ENCODE assay signal across 10 cellular contexts in genomic region chr1:158179301-158180041, GRCh38. TPM values are rescaled to one million over a fixed set of nuclear protein-coding genes. Genes with fewer than 3 reads are reported as not detected.
DNase-seq lines count a peak whose midpoint lies in the region; ATAC-seq and TF ChIP-seq lines count a peak whose summit lies in the region.
"Had no signal": no experiment of that assay in that cellular context is flagged by ENCODE, and none has a peak within 500 bp of the region (broad histone marks: within the 10 kb centered on the region; RNA-seq: fewer than 3 reads in every experiment).

No MANE protein-coding gene starts in this region.

- no peak for TF ChIP-seq CTCF in smooth muscle cell (IDR thresholded peaks at IDR 0.05; ENCODE audit: borderline replicate concordance, insufficient read depth, poor library complexity, severe bottlenecking)

- no peak overlapping the region for H3K14ac ChIP-seq in mesenchymal stem cell (ENCODE audit: low read length in 2 of 2)

- H3K4me3 ChIP-seq in Karpas-422 (ENCODE audit: low read length), result peak overlapping the region; percentile 67
- no peak overlapping the region for H3K4me3 ChIP-seq in mesenchymal stem cell (ENCODE audit: insufficient read depth in 1 of 2, low read depth in 1 of 2, low read length in 2 of 2)
- no peak overlapping the region for H3K4me3 ChIP-seq in smooth muscle cell

- no peaks in the 10 kb centered on the region for H3K27me3 ChIP-seq in Karpas-422 (ENCODE audit: low read length)
- H3K27me3 ChIP-seq in mesenchymal stem cell (ENCODE audit: control insufficient read depth in 1 of 2, insufficient read depth in 1 of 2, low read length in 2 of 2), result peaks cover 68 to 69% of the 10 kb centered on the region in 2 experiments
- peaks cover 57% of the 10 kb centered on the region for H3K27me3 ChIP-seq in smooth muscle cell (ENCODE audit: low read depth)

- no peak overlapping the region for H4K91ac ChIP-seq in mesenchymal stem cell (ENCODE audit: low read length)

- H3K4me1 ChIP-seq in Karpas-422 (ENCODE audit: low read length) (peaks cover 54% of the 10 kb centered on the region), mesenchymal stem cell (ENCODE audit: control insufficient read depth, insufficient read depth, low read depth, low read length) (peaks cover 11% of the 10 kb centered on the region), smooth muscle cell (ENCODE audit: low read depth) (peaks cover 4% of the 10 kb centered on the region)

- no peak overlapping the region for H2BK15ac ChIP-seq in mesenchymal stem cell (ENCODE audit: low read depth, poor library complexity, severe bottlenecking)

- H3K9me2 ChIP-seq in Karpas-422 (replicated peaks; ENCODE audit: insufficient read depth, low read length), result no peaks in the 10 kb centered on the region
- H3K9me2 ChIP-seq: SK-N-SH had no signal

- H3K27ac ChIP-seq in Karpas-422 (ENCODE audit: low read length) (peak overlapping the region; percentile 88), mesenchymal stem cell (ENCODE audit: low read length, poor library complexity, severe bottlenecking) (no peak overlapping the region), smooth muscle cell (ENCODE audit: low read depth) (no peak overlapping the region)
- H3K27ac ChIP-seq: coronary artery had no signal

- WGBS in mesenchymal stem cell, result 81% methylated on average over 4 of the region's 4 CpGs
- 74% methylated on average over 4 of the region's 4 CpGs for WGBS in smooth muscle cell (ENCODE audit: low lambda C conversion rate)

- no peak overlapping the region for H2BK120ac ChIP-seq in mesenchymal stem cell (ENCODE audit: low read depth, low read length)

- H2AK5ac ChIP-seq in mesenchymal stem cell (ENCODE audit: low read length, severe bottlenecking), result no peak overlapping the region

- no peak overlapping the region for H3K4ac ChIP-seq in mesenchymal stem cell (ENCODE audit: low read depth in 1 of 2, low read length in 2 of 2)

- H3K4me2 ChIP-seq in Karpas-422 (ENCODE audit: low read depth, low read length, poor library complexity, severe bottlenecking) (peak overlapping the region; percentile 77), mesenchymal stem cell (ENCODE audit: low read length, poor library complexity, severe bottlenecking) (no peak overlapping the region), smooth muscle cell (no peak overlapping the region)
- H3K4me2 ChIP-seq: SK-N-SH had no signal

- no peaks in the 10 kb centered on the region for H3F3A ChIP-seq in smooth muscle cell (ENCODE audit: low read depth)

- H3K79me2 ChIP-seq in Karpas-422 (ENCODE audit: low read length) (no peaks in the 10 kb centered on the region), smooth muscle cell (ENCODE audit: low read depth) (no peaks in the 10 kb centered on the region)

- H4K8ac ChIP-seq in mesenchymal stem cell (ENCODE audit: low read length), result no peak overlapping the region

- no peak overlapping the region for H2BK5ac ChIP-seq in mesenchymal stem cell (ENCODE audit: low read depth, low read length, poor library complexity, severe bottlenecking)

- no peak overlapping the region for H2BK12ac ChIP-seq in mesenchymal stem cell (ENCODE audit: low read length in 2 of 2)

- H2AFZ ChIP-seq in Karpas-422 (ENCODE audit: low read length), result no peak overlapping the region
- H2AFZ ChIP-seq in mesenchymal stem cell (ENCODE audit: low read depth, low read length), result no peak overlapping the region
- H2AFZ ChIP-seq in smooth muscle cell (ENCODE audit: low read depth), result no peak overlapping the region

- no peaks in the 10 kb centered on the region for H3K79me1 ChIP-seq in mesenchymal stem cell (replicated peaks; ENCODE audit: low read length, poor library complexity, severe bottlenecking)

- no peak overlapping the region for H3K18ac ChIP-seq in mesenchymal stem cell (ENCODE audit: low read depth in 1 of 2, low read length in 2 of 2)

- peak overlapping the region; percentile 65 for H3K9ac ChIP-seq in Karpas-422 (ENCODE audit: low read length)
- no peak overlapping the region for H3K9ac ChIP-seq in mesenchymal stem cell (ENCODE audit: low read length)
- no peak overlapping the region for H3K9ac ChIP-seq in smooth muscle cell (ENCODE audit: low read depth)
- H3K9ac ChIP-seq: SK-N-SH had no signal

- H4K20me1 ChIP-seq in Karpas-422 (ENCODE audit: insufficient read depth, low read depth, low read length), result no peaks in the 10 kb centered on the region
- H4K20me1 ChIP-seq in smooth muscle cell (ENCODE audit: low read depth), result no peaks in the 10 kb centered on the region

- ATAC-seq in GM18508 (IDR thresholded peaks at IDR 0.05; ENCODE audit: insufficient read depth, unreplicated experiment) (peak; percentile 83), GM21723 (IDR thresholded peaks at IDR 0.05; ENCODE audit: unreplicated experiment) (peak; percentile 95), HG02970 (IDR thresholded peaks at IDR 0.05; ENCODE audit: low FRiP score, unreplicated experiment) (no peak)

- H3K36me3 ChIP-seq in Karpas-422 (ENCODE audit: insufficient read depth, low read length) (no peaks in the 10 kb centered on the region; the same call in 1 of the 2 replicates), mesenchymal stem cell (ENCODE audit: control insufficient read depth in 1 of 2, insufficient read depth in 2 of 2, low read depth in 1 of 2, low read length in 2 of 2) (no peaks in the 10 kb centered on the region), smooth muscle cell (ENCODE audit: low read depth) (no peaks in the 10 kb centered on the region)

- H3K9me3 ChIP-seq in Karpas-422 (ENCODE audit: low read length), result no peaks in the 10 kb centered on the region
- H3K9me3 ChIP-seq in mesenchymal stem cell (ENCODE audit: control insufficient read depth, low read length), result no peaks in the 10 kb centered on the region
- no peaks in the 10 kb centered on the region for H3K9me3 ChIP-seq in smooth muscle cell (replicated peaks; ENCODE audit: low read depth)
- H3K9me3 ChIP-seq: SK-N-SH had no signal

- DNase-seq in Karpas-422, result peak; percentile 89
- DNase-seq in mesenchymal stem cell, result peak; percentile 19
- no peak for DNase-seq in NCI-H1436 treated with DMSO at 0.1 percent for 48 hours (lab: John Stamatoyannopoulos, UW)
- DNase-seq in smooth muscle cell (lab: John Stamatoyannopoulos, UW; ENCODE audit: unreplicated experiment), result no peak
- no peak for DNase-seq in Kasumi-1 (lab: John Stamatoyannopoulos, UW)
- DNase-seq: SK-N-SH had no signal

- H3K23ac ChIP-seq in mesenchymal stem cell (ENCODE audit: low read length in 2 of 2), result no peak overlapping the region

RNA-seq across cellular contexts. Expression of gene CD1D, which starts 1.2 kb away (rescaled TPM):
- total RNA-seq in Karpas-422 (2014; rRNA removed; shearing (Covaris generic); ENCODE audit: low replicate concordance), result 7.1 and 7.2 TPM in 2 replicates
- 5.1 TPM for polyA plus RNA-seq in mesenchymal stem cell (2013, experiment 1 of 2)
- 5.2 TPM for polyA plus RNA-seq in mesenchymal stem cell (2013, experiment 2 of 2)
- 2.2 and 2.7 TPM in 2 replicates for total RNA-seq in smooth muscle cell
- polyA plus RNA-seq in smooth muscle cell, result 3.3 and 3.5 TPM in 2 replicates
- polyA plus RNA-seq: SK-N-SH had no signal

Comparison
In these comparisons a context has a peak if more than half of its experiments do, and no peak if none do; other contexts are left out.
1. DNase-seq: peak in Karpas-422 (single experiment) and mesenchymal stem cell (single experiment); none in NCI-H1436 treated with DMSO at 0.1 percent for 48 hours (single experiment), smooth muscle cell (single experiment) and Kasumi-1 (0 of 2).